Comparison of ENCODE assay signal across 14 cellular contexts in genomic region chr6:170057034-170057734, GRCh38.
"Had no signal": no experiment of that assay in that cellular context is flagged by ENCODE, and none has a peak within 500 bp of the region (broad histone marks: within the 10 kb centered on the region; RNA-seq: fewer than 3 reads in every experiment).

No MANE protein-coding gene starts in this region.

- H3K27ac Mint-ChIP-seq: activated CD8-positive, alpha-beta T cell treated with anti-CD3 and anti-CD28 coated beads for 36 hours had no signal

- H3K27ac ChIP-seq: epithelial cell of prostate, gastroesophageal sphincter, neutrophil, psoas muscle, tibial artery had no signal

- H3K36me3 Mint-ChIP-seq: activated naive CD4-positive, alpha-beta T cell treated with anti-CD3 and anti-CD28 coated beads, Interleukin-2, amount 50 U/mL, for 24 hours had no signal

- H3K4me3 ChIP-seq: gastroesophageal sphincter, psoas muscle, tibial artery had no signal

- H3K36me3 ChIP-seq: gastroesophageal sphincter, neutrophil, tibial artery had no signal

- H3K4me1 Mint-ChIP-seq: activated naive CD4-positive, alpha-beta T cell treated with anti-CD3 and anti-CD28 coated beads, Interleukin-2, amount 50 U/mL, for 24 hours had no signal

- DNase-seq: activated CD4-positive, alpha-beta T cell treated with anti-CD3 and anti-CD28 coated beads for 4 hours; activated CD8-positive, alpha-beta T cell treated with anti-CD3 and anti-CD28 coated beads for 36 hours; cortex of kidney; effector memory CD4-positive, alpha-beta T cell; midbrain; stimulated activated CD4-positive, alpha-beta T cell treated with anti-CD3 and anti-CD28 coated beads, Interleukin-4, amount 100 ng/mL, for 1 hour; stimulated activated CD8-positive, alpha-beta memory T cell treated with anti-CD3 and anti-CD28 coated beads, Interleukin-4, amount 100 ng/mL, for 48 hours; T-helper 9 cell had no signal

- ATAC-seq: activated CD8-positive, alpha-beta T cell treated with anti-CD3 and anti-CD28 coated beads for 36 hours; gastroesophageal sphincter; psoas muscle had no signal

- H3K4me1 ChIP-seq: tibial artery had no signal

- H3K9me3 Mint-ChIP-seq: activated CD8-positive, alpha-beta T cell treated with anti-CD3 and anti-CD28 coated beads for 36 hours; activated naive CD4-positive, alpha-beta T cell treated with anti-CD3 and anti-CD28 coated beads, Interleukin-2, amount 50 U/mL, for 24 hours had no signal

- H3K27me3 Mint-ChIP-seq: activated naive CD4-positive, alpha-beta T cell treated with anti-CD3 and anti-CD28 coated beads, Interleukin-2, amount 50 U/mL, for 24 hours had no signal

- H3K9me3 ChIP-seq: gastroesophageal sphincter, neutrophil, psoas muscle, tibial artery had no signal

- H3K27me3 ChIP-seq: gastroesophageal sphincter, neutrophil had no signal

- H3K4me3 Mint-ChIP-seq: activated CD8-positive, alpha-beta T cell treated with anti-CD3 and anti-CD28 coated beads for 36 hours; activated naive CD4-positive, alpha-beta T cell treated with anti-CD3 and anti-CD28 coated beads, Interleukin-2, amount 50 U/mL, for 24 hours had no signal
